25 cellular contexts compared by ENCODE assay signal in the genomic region with DNA sequence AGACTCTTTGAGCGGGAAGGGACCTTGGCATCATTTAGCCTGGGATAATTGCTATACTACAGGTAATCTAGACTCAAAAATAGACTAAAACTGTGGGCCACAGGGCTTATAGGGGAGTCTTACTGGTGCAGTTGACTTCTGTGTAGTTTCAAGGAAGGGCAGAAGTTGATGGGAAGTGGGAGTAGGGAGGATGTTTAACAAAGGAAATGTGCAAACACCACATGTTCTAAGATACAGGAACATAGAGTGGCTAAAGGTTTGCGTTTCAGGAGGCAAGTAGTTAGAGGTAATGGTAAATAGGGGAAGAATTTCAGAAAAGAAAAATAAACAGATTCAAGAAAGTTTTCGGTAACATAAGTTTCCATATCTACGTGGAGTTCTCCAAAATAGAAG. TPM values are rescaled to one million over a fixed set of nuclear protein-coding genes. Genes with fewer than 3 reads are reported as not detected.
DNase-seq lines count a peak whose midpoint lies in the region; ATAC-seq, FAIRE-seq and TF ChIP-seq lines count a peak whose summit lies in the region.
"Had no signal": no experiment of that assay in that cellular context is flagged by ENCODE, and none has a peak within 500 bp of the region (broad histone marks: within the 10 kb centered on the region; RNA-seq: fewer than 3 reads in every experiment).

No MANE protein-coding gene starts in this region.

- H3K4me3 Mint-ChIP-seq in activated CD4-positive, alpha-beta memory T cell treated with anti-CD3 and anti-CD28 coated beads for 36 hours = no peak overlapping the region
- no peak overlapping the region for H3K4me3 Mint-ChIP-seq in activated CD4-positive, alpha-beta memory T cell treated with anti-CD3 and anti-CD28 coated beads, Interleukin-2, amount 10 ng/mL, durations not matched to agents 7 days and 5 days
- H3K4me3 Mint-ChIP-seq in activated T-helper 17 cell treated with anti-CD3 and anti-CD28 coated beads, Interleukin-2, amount 50 U/mL, for 72 hours = peak overlapping the region; percentile 43
- no peak overlapping the region for H3K4me3 Mint-ChIP-seq in naive thymus-derived CD8-positive, alpha-beta T cell
- H3K4me3 Mint-ChIP-seq: central memory CD8-positive, alpha-beta T cell; mesothelial cell of epicardium had no signal

- intact Hi-C loops in activated CD4-positive, alpha-beta memory T cell treated with anti-CD3 and anti-CD28 coated beads for 36 hours (cut with micrococcal nuclease) = loop anchor here (1.0 to 2.0 kb wide), 2 partner anchors 9 to 13 kb away; no protein-coding TSS in a partner anchor

- FAIRE-seq in GM18507 (lab: Jason Lieb, UNC) = peak; percentile 38
- FAIRE-seq: A204.1, HTR-8/SVneo had no signal

- CTCF ChIA-PET in activated CD4-positive, alpha-beta memory T cell treated with anti-CD3 and anti-CD28 coated beads for 36 hours (lab: Charles Lee) = interaction anchor here (1.0 kb wide), 1 partner anchor 15 kb away, joined by 4 read pairs; a partner anchor contains a TSS
- CTCF ChIA-PET in activated CD4-positive, alpha-beta memory T cell treated with anti-CD3 and anti-CD28 coated beads, Interleukin-2, amount 10 ng/mL, durations not matched to agents 7 days and 5 days (lab: Charles Lee) = no interaction called here

- ATAC-seq in activated T-helper 17 cell treated with anti-CD3 and anti-CD28 coated beads, Interleukin-2, amount 50 U/mL, for 72 hours (replicated peaks) = peak; percentile 13
- ATAC-seq in HG02571 (IDR thresholded peaks at IDR 0.05; ENCODE audit: unreplicated experiment) = no peak
- no peak for ATAC-seq in naive thymus-derived CD8-positive, alpha-beta T cell

- H3K9me3 Mint-ChIP-seq in activated CD4-positive, alpha-beta memory T cell treated with anti-CD3 and anti-CD28 coated beads for 36 hours = no peaks in the 10 kb centered on the region
- H3K9me3 Mint-ChIP-seq in activated CD4-positive, alpha-beta memory T cell treated with anti-CD3 and anti-CD28 coated beads, Interleukin-2, amount 10 ng/mL, durations not matched to agents 7 days and 5 days = no peaks in the 10 kb centered on the region
- H3K9me3 Mint-ChIP-seq in activated T-helper 17 cell treated with anti-CD3 and anti-CD28 coated beads, Interleukin-2, amount 50 U/mL, for 72 hours = no peaks in the 10 kb centered on the region
- no peaks in the 10 kb centered on the region for H3K9me3 Mint-ChIP-seq in naive thymus-derived CD8-positive, alpha-beta T cell
- H3K9me3 Mint-ChIP-seq: central memory CD8-positive, alpha-beta T cell; mesothelial cell of epicardium; naive B cell had no signal

- no peaks in the 10 kb centered on the region for H3K27me3 Mint-ChIP-seq in activated CD4-positive, alpha-beta memory T cell treated with anti-CD3 and anti-CD28 coated beads for 36 hours
- no peaks in the 10 kb centered on the region for H3K27me3 Mint-ChIP-seq in activated CD4-positive, alpha-beta memory T cell treated with anti-CD3 and anti-CD28 coated beads, Interleukin-2, amount 10 ng/mL, durations not matched to agents 7 days and 5 days
- H3K27me3 Mint-ChIP-seq in activated T-helper 17 cell treated with anti-CD3 and anti-CD28 coated beads, Interleukin-2, amount 50 U/mL, for 72 hours = no peaks in the 10 kb centered on the region
- no peaks in the 10 kb centered on the region for H3K27me3 Mint-ChIP-seq in naive thymus-derived CD8-positive, alpha-beta T cell
- H3K27me3 Mint-ChIP-seq: central memory CD8-positive, alpha-beta T cell; naive B cell had no signal

- no peaks in the 10 kb centered on the region for H3K36me3 Mint-ChIP-seq in activated CD4-positive, alpha-beta memory T cell treated with anti-CD3 and anti-CD28 coated beads for 36 hours
- no peaks in the 10 kb centered on the region for H3K36me3 Mint-ChIP-seq in activated CD4-positive, alpha-beta memory T cell treated with anti-CD3 and anti-CD28 coated beads, Interleukin-2, amount 10 ng/mL, durations not matched to agents 7 days and 5 days (ENCODE audit: low read depth)
- H3K36me3 Mint-ChIP-seq in activated T-helper 17 cell treated with anti-CD3 and anti-CD28 coated beads, Interleukin-2, amount 50 U/mL, for 72 hours (ENCODE audit: low read depth) = no peaks in the 10 kb centered on the region
- peaks cover 0 to 13% (median 10%) of the 10 kb centered on the region in 3 donors for H3K36me3 Mint-ChIP-seq in naive thymus-derived CD8-positive, alpha-beta T cell
- H3K36me3 Mint-ChIP-seq: mesothelial cell of epicardium had no signal

- H3K27ac Mint-ChIP-seq in activated CD4-positive, alpha-beta memory T cell treated with anti-CD3 and anti-CD28 coated beads for 36 hours = peak overlapping the region; percentile 59
- no peak overlapping the region for H3K27ac Mint-ChIP-seq in activated CD4-positive, alpha-beta memory T cell treated with anti-CD3 and anti-CD28 coated beads, Interleukin-2, amount 10 ng/mL, durations not matched to agents 7 days and 5 days
- H3K27ac Mint-ChIP-seq in activated T-helper 17 cell treated with anti-CD3 and anti-CD28 coated beads, Interleukin-2, amount 50 U/mL, for 72 hours = peak overlapping the region; percentile 12
- peak overlapping the region in 3 of 10 donors; percentile 15 to 36 (median 16) for H3K27ac Mint-ChIP-seq in naive thymus-derived CD8-positive, alpha-beta T cell
- H3K27ac Mint-ChIP-seq: mesothelial cell of epicardium, naive B cell had no signal

- POLR2A ChIA-PET in activated CD4-positive, alpha-beta memory T cell treated with anti-CD3 and anti-CD28 coated beads for 36 hours (lab: Charles Lee) = interaction anchor here (1.0 to 1.2 kb wide), 2 partner anchors 15 to 17 kb away, joined by 3 read pairs; a partner anchor contains a TSS
- POLR2A ChIA-PET in activated CD4-positive, alpha-beta memory T cell treated with anti-CD3 and anti-CD28 coated beads, Interleukin-2, amount 10 ng/mL, durations not matched to agents 7 days and 5 days (lab: Charles Lee) = interaction anchor here (0.9 kb wide), 1 partner anchor 11 kb away, joined by 3 read pairs; no protein-coding TSS in a partner anchor
- POLR2A ChIA-PET in naive thymus-derived CD8-positive, alpha-beta T cell (lab: Charles Lee) = interaction anchor here (1.3 to 14.3 kb wide), 2 partner anchors 9 to 10 kb away, joined by 4 to 275 read pairs; a partner anchor contains a TSS

- no peak for TF ChIP-seq POLR2A in erythroblast (IDR thresholded peaks at IDR 0.05; ENCODE audit: low read length)

- H3K4me1 Mint-ChIP-seq in activated CD4-positive, alpha-beta memory T cell treated with anti-CD3 and anti-CD28 coated beads for 36 hours (ENCODE audit: low read depth) = peaks cover 42% of the 10 kb centered on the region
- H3K4me1 Mint-ChIP-seq in activated CD4-positive, alpha-beta memory T cell treated with anti-CD3 and anti-CD28 coated beads, Interleukin-2, amount 10 ng/mL, durations not matched to agents 7 days and 5 days = peaks cover 18% of the 10 kb centered on the region
- H3K4me1 Mint-ChIP-seq in activated T-helper 17 cell treated with anti-CD3 and anti-CD28 coated beads, Interleukin-2, amount 50 U/mL, for 72 hours = peaks cover 28% of the 10 kb centered on the region
- H3K4me1 Mint-ChIP-seq in naive thymus-derived CD8-positive, alpha-beta T cell = peaks cover 14 to 52% (median 47%) of the 10 kb centered on the region in 4 donors
- H3K4me1 Mint-ChIP-seq: mesothelial cell of epicardium had no signal

- no peak for DNase-seq in activated CD4-positive, alpha-beta memory T cell treated with anti-CD3 and anti-CD28 coated beads for 36 hours
- no peak for DNase-seq in activated CD4-positive, alpha-beta memory T cell treated with anti-CD3 and anti-CD28 coated beads, Interleukin-2, amount 10 ng/mL, durations not matched to agents 7 days and 5 days
- DNase-seq in AML-193 (lab: John Stamatoyannopoulos, UW) (peak; percentile 19 to 22), GM18507 (ENCODE audit: extremely low spot score, insufficient read length, low read depth) (no peak), erythroblast (lab: John Stamatoyannopoulos, UW) (no peak)
- no peak for DNase-seq in naive thymus-derived CD8-positive, alpha-beta T cell
- DNase-seq: activated CD4-positive, alpha-beta T cell treated with anti-CD3 and anti-CD28 coated beads, Interleukin-2, amount 50 U/mL, for 1 hour; activated CD8-positive, alpha-beta memory T cell treated with anti-CD3 and anti-CD28 coated beads, Interleukin-2, amount 50 U/mL, for 48 hours; activated effector memory CD4-positive, alpha-beta T cell treated with anti-CD3 and anti-CD28 coated beads, Interleukin-2, amount 50 U/mL, for 16 hours; COR-L47; dermis blood vessel endothelial cell; GDM1; hippocampal formation; naive B cell; NCI-H1048; NCI-H187 treated with DMSO at 0.1 percent for 48 hours; NCI-H524 treated with DMSO at 0.1 percent for 48 hours; PC-9; SHP77 treated with DMSO at 0.1 percent for 48 hours had no signal

RNA-seq across cellular contexts. Expression of a gene that starts 14.4 kb away (rescaled TPM):
- 10 to 100 TPM; 48.1 to 49.3 TPM for total RNA-seq in activated CD4-positive, alpha-beta memory T cell treated with anti-CD3 and anti-CD28 coated beads for 36 hours
- 100 to 1,000 TPM; 115 to 116 TPM for total RNA-seq in activated CD4-positive, alpha-beta memory T cell treated with anti-CD3 and anti-CD28 coated beads, Interleukin-2, amount 10 ng/mL, durations not matched to agents 7 days and 5 days
- 10 to 100 TPM; 47.1 to 98.5 TPM for total RNA-seq in activated T-helper 17 cell treated with anti-CD3 and anti-CD28 coated beads, Interleukin-2, amount 50 U/mL, for 72 hours
- total RNA-seq in naive thymus-derived CD8-positive, alpha-beta T cell = 100 to 1,000 TPM; 414 to 419 TPM
- 100 to 1,000 TPM; 157 to 230 (median 158) TPM for polyA plus RNA-seq in naive thymus-derived CD8-positive, alpha-beta T cell

Comparison
In these comparisons a context has a peak if more than half of its experiments do, and no peak if none do; other contexts are left out.
1. DNase-seq: peak in AML-193 (2 of 2); none in activated CD4-positive, alpha-beta memory T cell treated with anti-CD3 and anti-CD28 coated beads for 36 hours (single experiment), activated CD4-positive, alpha-beta memory T cell treated with anti-CD3 and anti-CD28 coated beads, Interleukin-2, amount 10 ng/mL, durations not matched to agents 7 days and 5 days (single experiment), GM18507 (single experiment), erythroblast (0 of 2) and naive thymus-derived CD8-positive, alpha-beta T cell (0 of 10).